In the genomic region with DNA sequence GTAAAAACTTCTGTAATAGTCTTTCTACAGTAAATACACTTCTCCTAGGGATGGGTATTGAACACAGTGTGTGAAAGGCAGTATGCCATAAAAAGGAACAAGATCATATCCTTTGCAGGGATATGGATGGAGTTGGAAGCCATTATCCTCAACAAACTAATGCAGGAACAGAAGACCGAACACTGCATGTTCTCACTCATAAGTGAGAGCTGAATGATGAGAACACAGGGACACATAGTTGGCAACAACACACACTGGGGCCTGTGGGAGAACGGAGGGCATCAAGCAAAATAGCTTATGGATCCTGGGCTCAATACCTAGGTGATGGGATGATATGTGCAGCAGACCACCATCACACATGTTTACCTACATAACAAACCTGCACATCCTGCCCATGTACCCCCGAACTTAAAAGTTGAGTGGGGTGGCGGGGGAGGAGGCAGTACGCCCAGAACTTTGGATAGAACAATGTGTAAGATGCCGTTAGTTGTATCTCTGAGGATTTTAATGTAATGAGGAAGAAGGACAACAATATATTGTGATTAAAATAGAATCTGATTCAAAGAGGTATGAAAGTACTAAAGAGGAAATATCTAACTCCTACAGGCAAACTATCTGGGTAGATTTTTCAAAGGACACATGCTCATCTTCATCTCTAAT, we compare ENCODE assay signal across 19 cellular contexts.
"Had no signal": no experiment of that assay in that cellular context is flagged by ENCODE, and none has a peak within 500 bp of the region (broad histone marks: within the 10 kb centered on the region; RNA-seq: fewer than 3 reads in every experiment).

No MANE protein-coding gene starts in this region.

- H3K4me3 ChIP-seq: esophagus squamous epithelium, lower lobe of right lung, neural progenitor cell, prostate gland, tibial artery, upper lobe of left lung, uterus had no signal

- H3K36me3 ChIP-seq: esophagus squamous epithelium, lower lobe of right lung, neural progenitor cell, prostate gland, tibial artery, upper lobe of left lung, uterus had no signal

- H3K27ac Mint-ChIP-seq: dendritic cell treated with granulocyte-macrophage colony-stimulating factor and Interleukin-4, amounts not matched to agents 40 ng/mL and 50 ng/mL, for 4 days; memory B cell; natural killer cell treated with Interleukin-12 subunit alpha and Interleukin-12 subunit beta and Interleukin-15 and Interleukin-18, amount 100 ng/mL, for 72 hours; neural progenitor cell; stimulated activated memory B cell treated with anti-CD40 and anti-IgM and Interleukin-4, amounts not matched to agents 10 μg/mL and 1 μg/mL and 100 μg/mL, for 72 hours; stimulated activated naive CD8-positive, alpha-beta T cell treated with anti-CD3 and anti-CD28 coated beads, Interleukin-15, Interleukin-2, amounts not matched to agents 100 ng/mL and 50 ng/mL, for 24 hours had no signal

- H3K4me1 Mint-ChIP-seq: memory B cell; stimulated activated memory B cell treated with anti-CD40 and anti-IgM and Interleukin-4, amounts not matched to agents 10 μg/mL and 1 μg/mL and 100 μg/mL, for 72 hours had no signal

- ATAC-seq: lower lobe of right lung; natural killer cell treated with Interleukin-12 subunit alpha and Interleukin-12 subunit beta and Interleukin-15 and Interleukin-18, amount 100 ng/mL, for 72 hours; stimulated activated memory B cell treated with anti-CD40 and anti-IgM and Interleukin-4, amounts not matched to agents 10 μg/mL and 1 μg/mL and 100 μg/mL, for 72 hours had no signal

- H3K36me3 Mint-ChIP-seq: memory B cell; natural killer cell treated with Interleukin-12 subunit alpha and Interleukin-12 subunit beta and Interleukin-15 and Interleukin-18, amount 100 ng/mL, for 72 hours; stimulated activated memory B cell treated with anti-CD40 and anti-IgM and Interleukin-4, amounts not matched to agents 10 μg/mL and 1 μg/mL and 100 μg/mL, for 72 hours had no signal

- H3K9me3 Mint-ChIP-seq: dendritic cell treated with granulocyte-macrophage colony-stimulating factor and Interleukin-4, amounts not matched to agents 40 ng/mL and 50 ng/mL, for 4 days; natural killer cell treated with Interleukin-12 subunit alpha and Interleukin-12 subunit beta and Interleukin-15 and Interleukin-18, amount 100 ng/mL, for 72 hours; stimulated activated memory B cell treated with anti-CD40 and anti-IgM and Interleukin-4, amounts not matched to agents 10 μg/mL and 1 μg/mL and 100 μg/mL, for 72 hours; stimulated activated naive CD8-positive, alpha-beta T cell treated with anti-CD3 and anti-CD28 coated beads, Interleukin-15, Interleukin-2, amounts not matched to agents 100 ng/mL and 50 ng/mL, for 24 hours had no signal

- DNase-seq: cerebellar nuclear complex; esophagus squamous epithelium; foreskin fibroblast; hippocampal formation; lower lobe of right lung; midbrain; nucleus accumbens; stimulated activated CD4-positive, alpha-beta T cell treated with anti-CD3 and anti-CD28 coated beads, Interleukin-4, amount 100 ng/mL, for 1 hour; tibial artery; upper lobe of left lung; uterus had no signal

- H3K4me2 ChIP-seq: neural progenitor cell had no signal

- H3K27ac ChIP-seq: esophagus squamous epithelium, lower lobe of right lung, neural progenitor cell, parathyroid adenoma, prostate gland, tibial artery, upper lobe of left lung, uterus had no signal

- H3K4me3 Mint-ChIP-seq: dendritic cell treated with granulocyte-macrophage colony-stimulating factor and Interleukin-4, amounts not matched to agents 40 ng/mL and 50 ng/mL, for 4 days; memory B cell; natural killer cell treated with Interleukin-12 subunit alpha and Interleukin-12 subunit beta and Interleukin-15 and Interleukin-18, amount 100 ng/mL, for 72 hours; neural progenitor cell; stimulated activated memory B cell treated with anti-CD40 and anti-IgM and Interleukin-4, amounts not matched to agents 10 μg/mL and 1 μg/mL and 100 μg/mL, for 72 hours; stimulated activated naive CD8-positive, alpha-beta T cell treated with anti-CD3 and anti-CD28 coated beads, Interleukin-15, Interleukin-2, amounts not matched to agents 100 ng/mL and 50 ng/mL, for 24 hours had no signal

- H3K9me3 ChIP-seq: esophagus squamous epithelium, lower lobe of right lung, prostate gland, tibial artery, upper lobe of left lung, uterus had no signal

- H3K27me3 Mint-ChIP-seq: dendritic cell treated with granulocyte-macrophage colony-stimulating factor and Interleukin-4, amounts not matched to agents 40 ng/mL and 50 ng/mL, for 4 days had no signal

- H3K4me1 ChIP-seq: lower lobe of right lung, parathyroid adenoma, prostate gland, upper lobe of left lung, uterus had no signal

- H3K27me3 ChIP-seq: esophagus squamous epithelium, neural progenitor cell, tibial artery, upper lobe of left lung, uterus had no signal

- H2AFZ ChIP-seq: neural progenitor cell, parathyroid adenoma had no signal

- H3K79me2 ChIP-seq: parathyroid adenoma had no signal
